Comparison of ENCODE assay signal across 8 cellular contexts in genomic region chrX:135543924-135544323, GRCh38. TPM values are rescaled to one million over a fixed set of nuclear protein-coding genes. Genes with fewer than 3 reads are reported as not detected.
A peak's percentile ranks its signal among the peaks of the same experiment; 100 is the strongest.
DNase-seq lines count a peak whose midpoint lies in the region; ATAC-seq and TF ChIP-seq lines count a peak whose summit lies in the region.

No MANE protein-coding gene starts in this region.

- no peak overlapping the region for H3K4me3 ChIP-seq in GM23338

- no peak overlapping the region for H3K4me2 ChIP-seq in GM23338

- no peak overlapping the region for H2AFZ ChIP-seq in GM23338

- H3K9me2 ChIP-seq in GM23338 (ENCODE audit: insufficient read depth) = no peaks in the 10 kb centered on the region

- no peak overlapping the region for H3K4me3 Mint-ChIP-seq in GM23338
- no peak overlapping the region for H3K4me3 Mint-ChIP-seq in osteocyte (ENCODE audit: unreplicated experiment)

- DNase-seq in NCI-H1694 treated with DMSO at 0.1 percent for 48 hours (lab: John Stamatoyannopoulos, UW) = peak; percentile 7
- DNase-seq in NCI-H1694 (lab: John Stamatoyannopoulos, UW) = no peak
- peak; percentile 73 for DNase-seq in GM23338 (ENCODE audit: low spot score)
- peak; percentile 14 for DNase-seq in activated CD4-positive, alpha-beta T cell treated with anti-CD3 and anti-CD28 coated beads, Interleukin-2, amount 50 U/mL, for 1 hour
- no peak for DNase-seq in osteocyte (ENCODE audit: extremely low spot score, unreplicated experiment)
- no peak for DNase-seq in hepatic stellate cell (ENCODE audit: low spot score)

- no peaks in the 10 kb centered on the region for H3K9me3 Mint-ChIP-seq in GM23338
- peaks cover 9% of the 10 kb centered on the region for H3K9me3 Mint-ChIP-seq in osteocyte (ENCODE audit: unreplicated experiment)

- no peaks in the 10 kb centered on the region for H3F3A ChIP-seq in GM23338 (replicated peaks; ENCODE audit: low read depth)

- TF ChIP-seq CTCF in GM23338 (conservative IDR thresholded peaks at IDR 0.05; ENCODE audit: low read depth in 2 of 2) (peak; percentile 67 to 75), osteocyte (IDR thresholded peaks at IDR 0.05) (peak; percentile 16)

- H3K36me3 Mint-ChIP-seq in GM23338 (ENCODE audit: low read depth) = no peaks in the 10 kb centered on the region
- peaks cover 2% of the 10 kb centered on the region for H3K36me3 Mint-ChIP-seq in osteocyte (ENCODE audit: unreplicated experiment)

- no peaks in the 10 kb centered on the region for H4K20me1 ChIP-seq in GM23338 (replicated peaks; ENCODE audit: insufficient read depth)

- H3K36me3 ChIP-seq in GM23338 (ENCODE audit: insufficient read depth) = no peaks in the 10 kb centered on the region

- ATAC-seq in GM23338 (peak; percentile 81), HG02970 (IDR thresholded peaks at IDR 0.05; ENCODE audit: low FRiP score, unreplicated experiment) (no peak), HG03457 (IDR thresholded peaks at IDR 0.05; ENCODE audit: unreplicated experiment) (no peak)

- no peaks in the 10 kb centered on the region for H3K27me3 ChIP-seq in GM23338 (ENCODE audit: insufficient read depth)

- H3K27me3 Mint-ChIP-seq in GM23338 (ENCODE audit: insufficient read depth, low read depth, poor library complexity) (no peaks in the 10 kb centered on the region), osteocyte (ENCODE audit: unreplicated experiment) (no peaks in the 10 kb centered on the region)

- no peak overlapping the region for H3K27ac Mint-ChIP-seq in GM23338
- no peak overlapping the region for H3K27ac Mint-ChIP-seq in osteocyte (ENCODE audit: unreplicated experiment)

- H3K79me2 ChIP-seq in GM23338 (replicated peaks; ENCODE audit: insufficient read depth) = no peaks in the 10 kb centered on the region

- H3K4me1 Mint-ChIP-seq in GM23338 (peaks cover 17% of the 10 kb centered on the region; the same call in 2 of the 3 replicates), osteocyte (ENCODE audit: unreplicated experiment) (no peaks in the 10 kb centered on the region)

- no peak overlapping the region for H3K27ac ChIP-seq in GM23338 (ENCODE audit: low read depth)

- H3K4me1 ChIP-seq in GM23338 (ENCODE audit: insufficient read depth) = peaks cover 2% of the 10 kb centered on the region; the same call in 1 of the 2 replicates

TF ChIP-seq in GM23338, 12 proteins besides CTCF, POLR2A, EP300 and RAD21:
- TF ChIP-seq REST (IDR thresholded peaks at IDR 0.05; ENCODE audit: unreplicated experiment) (no peak), STAT1 (IDR thresholded peaks at IDR 0.05; ENCODE audit: unreplicated experiment) (no peak), NANOG (IDR thresholded peaks at IDR 0.05; ENCODE audit: borderline replicate concordance) (no peak), JUNB (IDR thresholded peaks at IDR 0.05; ENCODE audit: unreplicated experiment) (no peak), ZNF114 (CRISPR knock-in tag; IDR thresholded peaks at IDR 0.05) (no peak), EZH2 (IDR thresholded peaks at IDR 0.05; ENCODE audit: low read depth, unreplicated experiment) (no peak), ETS1 (IDR thresholded peaks at IDR 0.05) (no peak)
TF ChIP-seq in GM23338: peak in this region for 0.

RNA-seq across cellular contexts. Expression of gene INTS6L, which starts 23.5 kb away (rescaled TPM):
- 6.4 and 21.9 TPM in 2 replicates for total RNA-seq in GM23338 (2014; rRNA removed; shearing (Covaris generic))
- 4.5 and 4.8 TPM in 2 replicates for polyA plus RNA-seq in GM23338 (2016; fragmentation: Nextera tagmentation; extraction: Ambion mirVana)
- total RNA-seq in osteocyte = 5.3 and 6.4 TPM in 2 replicates

Comparison
In these comparisons a context has a peak if more than half of its experiments do, and no peak if none do; other contexts are left out.
1. DNase-seq: peak in NCI-H1694 treated with DMSO at 0.1 percent for 48 hours (single experiment), GM23338 (single experiment) and activated CD4-positive, alpha-beta T cell treated with anti-CD3 and anti-CD28 coated beads, Interleukin-2, amount 50 U/mL, for 1 hour (single experiment); none in NCI-H1694 (single experiment), osteocyte (single experiment) and hepatic stellate cell (single experiment).